In genomic region chr15:65188472-65188871, GRCh38 we compare ENCODE assay signal across 6 cellular contexts. TPM values are rescaled to one million over a fixed set of nuclear protein-coding genes. Genes with fewer than 3 reads are reported as not detected.
"Had no signal": no experiment of that assay in that cellular context is flagged by ENCODE, and none has a peak within 500 bp of the region (broad histone marks: within the 10 kb centered on the region; RNA-seq: fewer than 3 reads in every experiment).

No MANE protein-coding gene starts in this region.

RNA-seq across cellular contexts. Expression of gene CILP, which starts 22.8 kb away (rescaled TPM):
- total RNA-seq: NCI-H460, PC-3, RPMI7951, SJCRH30, SJSA1, SK-MEL-5 had no signal
